In the genomic region with DNA sequence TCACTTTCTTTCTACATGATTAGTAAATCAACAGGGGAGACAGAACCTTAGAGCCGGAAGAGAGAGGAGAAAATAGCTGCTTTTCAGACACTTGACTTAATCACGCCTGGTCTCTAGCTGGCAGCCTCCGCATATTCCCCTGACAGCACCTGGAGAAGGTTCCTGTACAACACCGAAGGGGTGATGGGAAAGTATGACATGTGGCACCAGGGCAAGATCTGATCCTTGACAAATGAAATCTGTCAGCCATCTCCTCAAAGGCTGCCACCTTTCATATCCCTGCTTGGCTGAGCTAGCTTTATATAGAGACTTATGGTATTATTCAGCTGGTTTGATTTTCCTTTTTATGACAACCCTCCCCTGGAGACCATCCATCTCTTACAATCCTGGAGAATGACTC, we compare ENCODE assay signal across 26 cellular contexts.
"Had no signal": no experiment of that assay in that cellular context is flagged by ENCODE, and none has a peak within 500 bp of the region (broad histone marks: within the 10 kb centered on the region; RNA-seq: fewer than 3 reads in every experiment).

No MANE protein-coding gene starts in this region.

- H3K4me3 ChIP-seq: adrenal gland, body of pancreas, colonic mucosa, esophagus squamous epithelium, gastroesophageal sphincter, heart right ventricle had no signal

- H3K9me3 ChIP-seq: adrenal gland, body of pancreas, colonic mucosa, esophagus squamous epithelium, gastroesophageal sphincter had no signal

- H3K4me1 ChIP-seq: adrenal gland, body of pancreas, colonic mucosa, esophagus squamous epithelium, heart right ventricle had no signal

- H3K36me3 ChIP-seq: adrenal gland, colonic mucosa, esophagus squamous epithelium, gastroesophageal sphincter, heart right ventricle had no signal

- ATAC-seq: activated CD4-positive, alpha-beta T cell treated with anti-CD3 and anti-CD28 coated beads for 36 hours; activated CD8-positive, alpha-beta memory T cell treated with anti-CD3 and anti-CD28 coated beads, Interleukin-2, amount 10 ng/mL, durations not matched to agents 7 days and 5 days; activated CD8-positive, alpha-beta T cell treated with anti-CD3 and anti-CD28 coated beads, Interleukin-2, amount 10 ng/mL, durations not matched to agents 7 days and 5 days; activated naive CD8-positive, alpha-beta T cell treated with anti-CD3 and anti-CD28 coated beads, Interleukin-2, amount 50 U/mL, for 24 hours; body of pancreas; gastroesophageal sphincter; heart right ventricle had no signal

- H3K27ac ChIP-seq: adrenal gland, body of pancreas, colonic mucosa, epithelial cell of prostate, esophagus squamous epithelium, gastroesophageal sphincter, heart right ventricle had no signal

- DNase-seq: activated CD4-positive, alpha-beta memory T cell treated with anti-CD3 and anti-CD28 coated beads for 36 hours; activated CD4-positive, alpha-beta T cell treated with anti-CD3 and anti-CD28 coated beads for 36 hours; activated CD4-positive, alpha-beta T cell treated with anti-CD3 and anti-CD28 coated beads, Interleukin-2, amount 10 ng/mL, durations not matched to agents 24 days and 14 days; activated CD4-positive, CD25-positive, alpha-beta regulatory T cell; activated CD4-positive, CD25-positive, alpha-beta regulatory T cell treated with anti-CD3 and anti-CD28 coated beads, Interleukin-2, amount 50 U/mL, for 72 hours; activated CD8-positive, alpha-beta memory T cell treated with anti-CD3 and anti-CD28 coated beads, Interleukin-2, amount 10 ng/mL, durations not matched to agents 7 days and 5 days; activated CD8-positive, alpha-beta memory T cell treated with anti-CD3 and anti-CD28 coated beads, Interleukin-2, amount 50 U/mL, for 4 hours; activated CD8-positive, alpha-beta T cell treated with anti-CD3 and anti-CD28 coated beads, Interleukin-2, amount 10 ng/mL, durations not matched to agents 7 days and 5 days; activated effector memory CD4-positive, alpha-beta T cell treated with anti-CD3 and anti-CD28 coated beads, Interleukin-2, amount 50 U/mL, for 16 hours; activated naive CD4-positive, alpha-beta T cell treated with anti-CD3 and anti-CD28 coated beads for 36 hours; activated naive CD8-positive, alpha-beta T cell treated with anti-CD3 and anti-CD28 coated beads for 36 hours; activated naive CD8-positive, alpha-beta T cell treated with anti-CD3 and anti-CD28 coated beads, Interleukin-2, amount 50 U/mL, for 24 hours; activated T-cell treated with anti-CD3 and anti-CD28 coated beads, Interleukin-2, amount 50 U/mL, for 1 hour; activated T-cell treated with anti-CD3 and anti-CD28 coated beads, Interleukin-2, amount 50 U/mL, for 48 hours; adrenal gland; amygdala; aorta; body of pancreas; colonic mucosa; effector CD8-positive, alpha-beta T cell; esophagus squamous epithelium; foreskin melanocyte; heart right ventricle; T-helper 2 cell had no signal

- H3K27me3 ChIP-seq: adrenal gland, body of pancreas, colonic mucosa, esophagus squamous epithelium, gastroesophageal sphincter, heart right ventricle had no signal
